24 cellular contexts compared by ENCODE assay signal in genomic region chr7:50851451-50851850, GRCh38.
DNase-seq lines count a peak whose midpoint lies in the region; ATAC-seq, FAIRE-seq and TF ChIP-seq lines count a peak whose summit lies in the region.
"Had no signal": no experiment of that assay in that cellular context is flagged by ENCODE, and none has a peak within 500 bp of the region (broad histone marks: within the 10 kb centered on the region; RNA-seq: fewer than 3 reads in every experiment).

No MANE protein-coding gene starts in this region.

- H3K36me3 ChIP-seq in astrocyte (ENCODE audit: insufficient read depth, low read length), result no peaks in the 10 kb centered on the region
- H3K36me3 ChIP-seq in heart right ventricle, result no peaks in the 10 kb centered on the region
- H3K36me3 ChIP-seq in HepG2 (replicated peaks in 1 of 2; ENCODE audit: control insufficient read depth in 1 of 2, insufficient read depth in 2 of 2, low read length in 2 of 2), result no peaks in the 10 kb centered on the region
- H3K36me3 ChIP-seq: brain microvascular endothelial cell, spleen, tibial artery, WERI-Rb-1 had no signal

- CTCF ChIA-PET in activated CD8-positive, alpha-beta memory T cell treated with anti-CD3 and anti-CD28 coated beads, Interleukin-2, amount 10 ng/mL, durations not matched to agents 7 days and 5 days (lab: Charles Lee), result no interaction called here
- CTCF ChIA-PET in HepG2 (lab: Yijun Ruan, JAX; ENCODE audit: low intra/inter-chr PET ratio, low total read pairs), result no interaction called here

- H3K27ac Mint-ChIP-seq in activated CD8-positive, alpha-beta memory T cell treated with anti-CD3 and anti-CD28 coated beads, Interleukin-2, amount 10 ng/mL, durations not matched to agents 7 days and 5 days, result no peak overlapping the region
- H3K27ac Mint-ChIP-seq in astrocyte (ENCODE audit: unreplicated experiment), result no peak overlapping the region
- H3K27ac Mint-ChIP-seq: activated CD4-positive, alpha-beta memory T cell treated with anti-CD3 and anti-CD28 coated beads for 36 hours; activated naive CD4-positive, alpha-beta T cell treated with anti-CD3 and anti-CD28 coated beads, Interleukin-2, amount 50 U/mL, for 24 hours; GM23338 had no signal

- H3K4me3 ChIP-seq in astrocyte (ENCODE audit: insufficient read depth, low read depth, low read length), result no peak overlapping the region
- H3K4me3 ChIP-seq in heart right ventricle, result no peak overlapping the region
- H3K4me3 ChIP-seq in HepG2 (replicated peaks in 1 of 3; ENCODE audit: insufficient read depth in 1 of 3, low read depth in 2 of 3, low read length in 3 of 3), result no peak overlapping the region
- H3K4me3 ChIP-seq: dorsolateral prefrontal cortex, GM23338, psoas muscle, spleen, tibial artery had no signal

- H3K4me1 Mint-ChIP-seq in activated CD8-positive, alpha-beta memory T cell treated with anti-CD3 and anti-CD28 coated beads, Interleukin-2, amount 10 ng/mL, durations not matched to agents 7 days and 5 days, result peaks cover 2% of the 10 kb centered on the region
- no peaks in the 10 kb centered on the region for H3K4me1 Mint-ChIP-seq in astrocyte (ENCODE audit: low read depth, unreplicated experiment)
- H3K4me1 Mint-ChIP-seq: activated naive CD4-positive, alpha-beta T cell treated with anti-CD3 and anti-CD28 coated beads, Interleukin-2, amount 50 U/mL, for 24 hours; GM23338 had no signal

- TF ChIP-seq EP300 in HepG2 (IDR thresholded peaks at IDR 0.05; ENCODE audit: low read depth in 2 of 2, low read length in 2 of 2), result no peak
- TF ChIP-seq EP300 in HepG2 (CRISPR knock-in tag; IDR thresholded peaks at IDR 0.05; ENCODE audit: borderline replicate concordance), result no peak

- TF ChIP-seq CTCF in astrocyte (IDR thresholded peaks at IDR 0.05; ENCODE audit: insufficient read depth, low read depth, low read length), result no peak
- no peak for TF ChIP-seq CTCF in heart right ventricle (IDR thresholded peaks at IDR 0.05)
- TF ChIP-seq CTCF in HepG2 (CRISPR knock-in tag; IDR thresholded peaks at IDR 0.05), result no peak

- TF ChIP-seq RAD21 in HepG2 (CRISPR knock-in tag; IDR thresholded peaks at IDR 0.05), result no peak

- H2AFZ ChIP-seq in astrocyte (ENCODE audit: low read depth, low read length) (no peak overlapping the region), HepG2 (ENCODE audit: low read length) (no peak overlapping the region)
- H2AFZ ChIP-seq: GM23338 had no signal

- H4K20me1 ChIP-seq in astrocyte (ENCODE audit: insufficient read depth, low read length) (no peaks in the 10 kb centered on the region), HepG2 (ENCODE audit: insufficient read depth, low read length) (no peaks in the 10 kb centered on the region)

- H3K27ac ChIP-seq in astrocyte (ENCODE audit: low read depth, low read length) (no peak overlapping the region), heart right ventricle (peak overlapping the region in 1 of 10 donors; percentile 2), HepG2 (ENCODE audit: extremely low read length, insufficient read depth, low read length) (no peak overlapping the region)
- H3K27ac ChIP-seq: brain microvascular endothelial cell, C4-2B, dorsolateral prefrontal cortex, psoas muscle, spleen, tibial artery, WERI-Rb-1 had no signal

- POLR2A ChIA-PET in HepG2 (lab: Yijun Ruan, JAX), result no interaction called here

- no peak for TF ChIP-seq POLR2A in HepG2 (IDR thresholded peaks at IDR 0.05; ENCODE audit: insufficient read depth in 1 of 2, low read depth in 2 of 2, low read length in 2 of 2)

- H3K4me3 Mint-ChIP-seq in activated CD8-positive, alpha-beta memory T cell treated with anti-CD3 and anti-CD28 coated beads, Interleukin-2, amount 10 ng/mL, durations not matched to agents 7 days and 5 days, result no peak overlapping the region
- H3K4me3 Mint-ChIP-seq in astrocyte (ENCODE audit: unreplicated experiment), result no peak overlapping the region
- H3K4me3 Mint-ChIP-seq: activated CD4-positive, alpha-beta memory T cell treated with anti-CD3 and anti-CD28 coated beads for 36 hours; activated naive CD4-positive, alpha-beta T cell treated with anti-CD3 and anti-CD28 coated beads, Interleukin-2, amount 50 U/mL, for 24 hours; GM23338 had no signal

- no TSS peak for BruUV-seq in HepG2 (replicated peaks; lab: Mats Ljungman, UMichigan)

- H3K9me3 ChIP-seq in astrocyte (ENCODE audit: insufficient read depth, low read depth, low read length) (no peaks in the 10 kb centered on the region), heart right ventricle (no peaks in the 10 kb centered on the region), HepG2 (ENCODE audit: low read length) (no peaks in the 10 kb centered on the region)
- H3K9me3 ChIP-seq: psoas muscle, spleen, tibial artery had no signal

- H3K4me1 ChIP-seq in astrocyte (ENCODE audit: insufficient read depth, low read length) (peaks cover 11% of the 10 kb centered on the region), heart right ventricle (peaks cover 0 to 12% (median 0%) of the 10 kb centered on the region in 9 donors), HepG2 (ENCODE audit: insufficient read depth, low read length) (no peaks in the 10 kb centered on the region)
- H3K4me1 ChIP-seq: psoas muscle, spleen, tibial artery had no signal

- H3K9ac ChIP-seq in astrocyte (ENCODE audit: low read length), result no peak overlapping the region
- no peak overlapping the region for H3K9ac ChIP-seq in HepG2 (ENCODE audit: insufficient read depth, low read depth, low read length)

- FAIRE-seq in astrocyte (lab: Jason Lieb, UNC) (no peak), HepG2 (lab: Jason Lieb, UNC) (no peak)
- FAIRE-seq: keratinocyte had no signal

- H3K27me3 Mint-ChIP-seq in activated CD8-positive, alpha-beta memory T cell treated with anti-CD3 and anti-CD28 coated beads, Interleukin-2, amount 10 ng/mL, durations not matched to agents 7 days and 5 days, result peaks cover 18% of the 10 kb centered on the region
- H3K27me3 Mint-ChIP-seq in astrocyte (ENCODE audit: low read depth, unreplicated experiment), result peaks cover 25% of the 10 kb centered on the region
- H3K27me3 Mint-ChIP-seq: activated naive CD4-positive, alpha-beta T cell treated with anti-CD3 and anti-CD28 coated beads, Interleukin-2, amount 50 U/mL, for 24 hours had no signal

- no peak for ATAC-seq in activated CD8-positive, alpha-beta memory T cell treated with anti-CD3 and anti-CD28 coated beads, Interleukin-2, amount 10 ng/mL, durations not matched to agents 7 days and 5 days
- ATAC-seq in heart right ventricle (peak in 5 of 8 donors; percentile 40 to 82 (median 77)), HepG2 (no peak), HG03025 (IDR thresholded peaks at IDR 0.05; ENCODE audit: low FRiP score, unreplicated experiment) (no peak)
- ATAC-seq: GM23338, psoas muscle had no signal

- H3K79me2 ChIP-seq in astrocyte (ENCODE audit: insufficient read depth, low read length) (no peaks in the 10 kb centered on the region), HepG2 (ENCODE audit: insufficient read depth, low read length) (no peaks in the 10 kb centered on the region)

- in situ Hi-C loops in HepG2 (cut with HindIII; ENCODE audit: extremely low pct_ligation_motif_present, low pct_unique_long_range_greater_than_20kb), result no loop called here

- intact Hi-C loops in heart right ventricle (cut with DNase I), result no loop called here
- intact Hi-C loops in HepG2 (cut with micrococcal nuclease; ENCODE audit: unreplicated experiment), result no loop called here

- peak overlapping the region; percentile 13 for H3K4me2 ChIP-seq in astrocyte (ENCODE audit: low read length)
- H3K4me2 ChIP-seq in HepG2 (ENCODE audit: low read depth, low read length), result no peak overlapping the region
- H3K4me2 ChIP-seq: GM23338 had no signal

- H3K36me3 Mint-ChIP-seq in activated CD8-positive, alpha-beta memory T cell treated with anti-CD3 and anti-CD28 coated beads, Interleukin-2, amount 10 ng/mL, durations not matched to agents 7 days and 5 days, result no peaks in the 10 kb centered on the region
- H3K36me3 Mint-ChIP-seq in astrocyte (ENCODE audit: low read depth, unreplicated experiment), result no peaks in the 10 kb centered on the region
- H3K36me3 Mint-ChIP-seq: activated CD4-positive, alpha-beta memory T cell treated with anti-CD3 and anti-CD28 coated beads for 36 hours; activated naive CD4-positive, alpha-beta T cell treated with anti-CD3 and anti-CD28 coated beads, Interleukin-2, amount 50 U/mL, for 24 hours had no signal

- no peaks in the 10 kb centered on the region for H3K27me3 ChIP-seq in astrocyte (ENCODE audit: insufficient read depth, low read length)
- no peaks in the 10 kb centered on the region for H3K27me3 ChIP-seq in heart right ventricle
- H3K27me3 ChIP-seq in HepG2 (ENCODE audit: control insufficient read depth in 1 of 2, insufficient read depth in 2 of 2, low read length in 2 of 2), result no peaks in the 10 kb centered on the region
- H3K27me3 ChIP-seq: brain microvascular endothelial cell, dorsolateral prefrontal cortex, spleen, tibial artery had no signal

- WGBS in heart right ventricle, 2 donors, result 51 to 54% methylated on average over 7 of the region's 7 CpGs
- WGBS in HepG2 (ENCODE audit: low lambda C conversion rate), result 41% methylated on average over 7 of the region's 7 CpGs

- no peaks in the 10 kb centered on the region for H3K9me3 Mint-ChIP-seq in activated CD8-positive, alpha-beta memory T cell treated with anti-CD3 and anti-CD28 coated beads, Interleukin-2, amount 10 ng/mL, durations not matched to agents 7 days and 5 days (ENCODE audit: low read depth)
- H3K9me3 Mint-ChIP-seq in astrocyte (ENCODE audit: unreplicated experiment), result no peaks in the 10 kb centered on the region
- H3K9me3 Mint-ChIP-seq: activated CD4-positive, alpha-beta memory T cell treated with anti-CD3 and anti-CD28 coated beads for 36 hours; activated naive CD4-positive, alpha-beta T cell treated with anti-CD3 and anti-CD28 coated beads, Interleukin-2, amount 50 U/mL, for 24 hours; GM23338 had no signal

- DNase-seq in activated CD8-positive, alpha-beta memory T cell treated with anti-CD3 and anti-CD28 coated beads, Interleukin-2, amount 10 ng/mL, durations not matched to agents 7 days and 5 days, result peak; percentile 11
- no peak for DNase-seq in activated CD8-positive, alpha-beta memory T cell treated with anti-CD3 and anti-CD28 coated beads for 24 hours
- DNase-seq in astrocyte (ENCODE audit: low read depth) (peak; percentile 82), heart right ventricle (no peak), stromal cell of bone marrow (ENCODE audit: low read depth) (peak; percentile 77), HepG2 (ENCODE audit: low spot score) (no peak), GM19238 (ENCODE audit: insufficient read length, low spot score) (no peak)
- DNase-seq: activated CD4-positive, alpha-beta memory T cell treated with anti-CD3 and anti-CD28 coated beads for 36 hours; activated T-cell treated with anti-CD3 and anti-CD28 coated beads, Interleukin-2, amount 50 U/mL, for 48 hours; brain microvascular endothelial cell; DMS79; dorsolateral prefrontal cortex; NCI-H2081 treated with DMSO at 0.1 percent for 48 hours; NCI-H524; psoas muscle; spleen; T-helper 1 cell; WERI-Rb-1 had no signal

TF ChIP-seq in HepG2, 621 proteins besides CTCF, POLR2A, EP300 and RAD21:
- TF ChIP-seq KAT2B (IDR thresholded peaks at IDR 0.05; ENCODE audit: borderline replicate concordance, low read depth, low read length) (no peak), DDIT3 (CRISPR knock-in tag; IDR thresholded peaks at IDR 0.05) (no peak)

Comparison
In these comparisons a context has a peak if more than half of its experiments do, and no peak if none do; other contexts are left out.
1. DNase-seq: peak in activated CD8-positive, alpha-beta memory T cell treated with anti-CD3 and anti-CD28 coated beads, Interleukin-2, amount 10 ng/mL, durations not matched to agents 7 days and 5 days (single experiment), astrocyte (single experiment) and stromal cell of bone marrow (single experiment); none in activated CD8-positive, alpha-beta memory T cell treated with anti-CD3 and anti-CD28 coated beads for 24 hours (single experiment), heart right ventricle (0 of 2), HepG2 (single experiment) and GM19238 (single experiment).
2. ATAC-seq: peak in heart right ventricle (5 of 8); none in activated CD8-positive, alpha-beta memory T cell treated with anti-CD3 and anti-CD28 coated beads, Interleukin-2, amount 10 ng/mL, durations not matched to agents 7 days and 5 days (single experiment), HepG2 (single experiment) and HG03025 (single experiment).